ENCODE assay signal across 8 cellular contexts in the genomic region with DNA sequence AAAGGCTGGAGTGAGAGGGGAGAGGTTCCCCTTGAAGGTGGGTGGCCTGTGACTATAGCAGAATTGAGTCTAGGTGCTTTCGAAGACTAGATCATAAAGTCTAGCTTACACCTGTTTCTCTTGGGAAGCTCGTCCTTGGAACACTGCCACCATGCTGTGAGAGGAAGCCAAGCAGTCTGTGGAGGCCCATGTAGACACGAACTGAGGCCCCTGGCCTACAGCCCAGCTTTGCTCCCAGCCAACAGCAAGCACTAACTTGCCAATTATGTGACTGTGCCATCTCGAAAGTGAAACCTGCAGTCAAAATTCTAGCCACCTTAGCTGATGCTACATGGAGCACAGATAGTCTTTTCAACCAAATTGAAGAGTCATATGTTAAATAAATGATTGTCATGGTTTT.
DNase-seq lines count a peak whose midpoint lies in the region; ATAC-seq and TF ChIP-seq lines count a peak whose summit lies in the region.

No MANE protein-coding gene starts in this region.

- TF ChIP-seq EP300 in gastroesophageal sphincter (IDR thresholded peaks at IDR 0.05) = no peak
- no peak for TF ChIP-seq EP300 in stomach (IDR thresholded peaks at IDR 0.05)

- H3K4me1 Mint-ChIP-seq in T-helper 17 cell = peaks cover 3% of the 10 kb centered on the region

- H3K4me1 ChIP-seq in Peyer's patch (no peaks in the 10 kb centered on the region), gastroesophageal sphincter (peaks cover 0 to 17% (median 0%) of the 10 kb centered on the region in 3 donors), stomach (peaks cover 0 to 10% (median 1%) of the 10 kb centered on the region in 4 donors)

- H3K27ac ChIP-seq in Peyer's patch (no peak overlapping the region), gastroesophageal sphincter (no peak overlapping the region), stomach (no peak overlapping the region)

- H3K27ac Mint-ChIP-seq in T-helper 17 cell = no peak overlapping the region

- H3K9me3 ChIP-seq in Peyer's patch (no peaks in the 10 kb centered on the region), gastroesophageal sphincter (no peaks in the 10 kb centered on the region), stomach (no peaks in the 10 kb centered on the region), T-helper 17 cell (ENCODE audit: control insufficient read depth, low read length, poor library complexity, severe bottlenecking) (no peaks in the 10 kb centered on the region)

- H3K4me3 ChIP-seq in Peyer's patch (no peak overlapping the region), gastroesophageal sphincter (no peak overlapping the region), stomach (no peak overlapping the region)

- DNase-seq in COLO668 (lab: John Stamatoyannopoulos, UW; ENCODE audit: unreplicated experiment) (peak; percentile 4), Peyer's patch (peak in 2 of 3 donors; percentile 52 to 59), stomach (peak; percentile 89), T-helper 17 cell (no peak), occipital lobe (lab: John Stamatoyannopoulos, UW) (no peak)

- H3K27me3 Mint-ChIP-seq in T-helper 17 cell = peaks cover 4% of the 10 kb centered on the region

- no peaks in the 10 kb centered on the region for H3K36me3 ChIP-seq in Peyer's patch
- H3K36me3 ChIP-seq in gastroesophageal sphincter = no peaks in the 10 kb centered on the region
- H3K36me3 ChIP-seq in stomach = no peaks in the 10 kb centered on the region

- TF ChIP-seq CTCF in Peyer's patch (IDR thresholded peaks at IDR 0.05) (peak in 3 of 6 experiments; percentile 26 to 42 (median 39)), gastroesophageal sphincter (IDR thresholded peaks at IDR 0.05) (peak in 1 of 4 experiments; percentile 30), stomach (IDR thresholded peaks at IDR 0.05) (peak in 2 of 7 experiments; percentile 11 to 16)

- H3K27me3 ChIP-seq in Peyer's patch (no peaks in the 10 kb centered on the region), gastroesophageal sphincter (no peaks in the 10 kb centered on the region), stomach (no peaks in the 10 kb centered on the region)

- no peak overlapping the region for H3K4me3 Mint-ChIP-seq in T-helper 17 cell

- TF ChIP-seq POLR2A in Peyer's patch (IDR thresholded peaks at IDR 0.05) (no peak), gastroesophageal sphincter (IDR thresholded peaks at IDR 0.05) (no peak), stomach (IDR thresholded peaks at IDR 0.05) (no peak)

- WGBS in gastroesophageal sphincter (ENCODE audit: low coverage in 1 of 2), 2 donors = 0 to 21% methylated on average over 1 to 4 of the region's 4 CpGs
- WGBS in stomach, 5 donors = 29 to 41% (median 36%) methylated on average over 4 of the region's 4 CpGs

- ATAC-seq in GM19043 (IDR thresholded peaks at IDR 0.05; ENCODE audit: low read depth, unreplicated experiment) (peak; percentile 73), HG03378 (IDR thresholded peaks at IDR 0.05; ENCODE audit: unreplicated experiment) (peak; percentile 78), gastroesophageal sphincter (peak; percentile 51), T-helper 17 cell (no peak)

- no peaks in the 10 kb centered on the region for H3K36me3 Mint-ChIP-seq in T-helper 17 cell (ENCODE audit: low read depth)

- intact Hi-C loops in stomach (cut with DNase I; ENCODE audit: low total_unique reads) = no loop called here

Comparison
In these comparisons a context has a peak if more than half of its experiments do, and no peak if none do; other contexts are left out.
1. DNase-seq: peak in COLO668 (single experiment), Peyer's patch (2 of 3) and stomach (single experiment); none in T-helper 17 cell (0 of 3) and occipital lobe (single experiment).